In genomic region chr12:103884316-103884715, GRCh38 we compare ENCODE assay signal across 9 cellular contexts. TPM values are rescaled to one million over a fixed set of nuclear protein-coding genes. Genes with fewer than 3 reads are reported as not detected.
DNase-seq lines count a peak whose midpoint lies in the region; ATAC-seq, FAIRE-seq and TF ChIP-seq lines count a peak whose summit lies in the region.
"Had no signal": no experiment of that assay in that cellular context is flagged by ENCODE, and none has a peak within 500 bp of the region (broad histone marks: within the 10 kb centered on the region; RNA-seq: fewer than 3 reads in every experiment).

No MANE protein-coding gene starts in this region.

- no peaks in the 10 kb centered on the region for H3K36me3 Mint-ChIP-seq in activated naive CD4-positive, alpha-beta T cell treated with anti-CD3 and anti-CD28 coated beads, Interleukin-2, amount 10 ng/mL, durations not matched to agents 7 days and 5 days

- no peaks in the 10 kb centered on the region for H3K27me3 Mint-ChIP-seq in activated naive CD4-positive, alpha-beta T cell treated with anti-CD3 and anti-CD28 coated beads, Interleukin-2, amount 10 ng/mL, durations not matched to agents 7 days and 5 days

- intact Hi-C loops in kidney (cut with DNase I), result no loop called here
- intact Hi-C loops in upper lobe of right lung (cut with DNase I), result no loop called here

- H3K4me1 ChIP-seq in kidney (ENCODE audit: control insufficient read depth in 1 of 2, insufficient read depth in 1 of 2, low read depth in 1 of 2, low read length in 2 of 2) (peaks cover 0 to 3% of the 10 kb centered on the region in 2 donors), upper lobe of right lung (no peaks in the 10 kb centered on the region), HAP-1 (no peaks in the 10 kb centered on the region)

- H3K9me3 Mint-ChIP-seq in activated naive CD4-positive, alpha-beta T cell treated with anti-CD3 and anti-CD28 coated beads, Interleukin-2, amount 10 ng/mL, durations not matched to agents 7 days and 5 days, result no peaks in the 10 kb centered on the region

- in situ Hi-C loops in HAP-1 (cut with MboI; ENCODE audit: low sequenced_read_pairs), result no loop called here

- no peaks in the 10 kb centered on the region for H3K27me3 ChIP-seq in upper lobe of right lung
- H3K27me3 ChIP-seq in HAP-1 (ENCODE audit: low read depth), result no peaks in the 10 kb centered on the region

- no peak overlapping the region for H3K9ac ChIP-seq in kidney (ENCODE audit: low read length in 2 of 2)

- TF ChIP-seq CTCF in 22Rv1 (IDR thresholded peaks at IDR 0.05), result peak; percentile 22; the same call in 1 of the 2 replicates
- peak; percentile 39 for TF ChIP-seq CTCF in kidney (IDR thresholded peaks at IDR 0.05; ENCODE audit: borderline replicate concordance, extremely low read depth, insufficient read depth)
- peak; percentile 35 for TF ChIP-seq CTCF in upper lobe of right lung (IDR thresholded peaks at IDR 0.05)

- H3K9me3 ChIP-seq in kidney (ENCODE audit: control insufficient read depth in 1 of 2, low read length in 2 of 2) (no peaks in the 10 kb centered on the region), upper lobe of right lung (no peaks in the 10 kb centered on the region), HAP-1 (no peaks in the 10 kb centered on the region)

- H3K27ac Mint-ChIP-seq in activated naive CD4-positive, alpha-beta T cell treated with anti-CD3 and anti-CD28 coated beads, Interleukin-2, amount 10 ng/mL, durations not matched to agents 7 days and 5 days, result no peak overlapping the region

- peak; percentile 41 for DNase-seq in EL
- DNase-seq in NCI-H2171 (lab: John Stamatoyannopoulos, UW), result peak; percentile 53
- peak; percentile 57 for DNase-seq in activated naive CD4-positive, alpha-beta T cell treated with anti-CD3 and anti-CD28 coated beads, Interleukin-2, amount 10 ng/mL, durations not matched to agents 7 days and 5 days
- no peak for DNase-seq in kidney
- no peak for DNase-seq in upper lobe of right lung
- DNase-seq in HAP-1 (ENCODE audit: low spot score in 2 of 2), result no peak

- H3K36me3 ChIP-seq in kidney (ENCODE audit: control insufficient read depth in 1 of 2, insufficient read depth in 2 of 2, low read length in 2 of 2) (no peaks in the 10 kb centered on the region), upper lobe of right lung (no peaks in the 10 kb centered on the region), HAP-1 (replicated peaks) (no peaks in the 10 kb centered on the region)

- ATAC-seq in upper lobe of right lung (no peak), HG02852 (IDR thresholded peaks at IDR 0.05; ENCODE audit: unreplicated experiment) (no peak)

- H3K4me1 Mint-ChIP-seq in activated naive CD4-positive, alpha-beta T cell treated with anti-CD3 and anti-CD28 coated beads, Interleukin-2, amount 10 ng/mL, durations not matched to agents 7 days and 5 days, result peaks cover 23% of the 10 kb centered on the region

- H3K27ac ChIP-seq in 22Rv1 (no peak overlapping the region), kidney (ENCODE audit: low read depth in 2 of 2, low read length in 2 of 2) (no peak overlapping the region), upper lobe of right lung (no peak overlapping the region)

- no peak overlapping the region for H3K4me3 ChIP-seq in kidney (ENCODE audit: low read length in 2 of 2)
- no peak overlapping the region for H3K4me3 ChIP-seq in upper lobe of right lung
- no peak overlapping the region for H3K4me3 ChIP-seq in HAP-1

- CTCF ChIA-PET in activated naive CD4-positive, alpha-beta T cell treated with anti-CD3 and anti-CD28 coated beads, Interleukin-2, amount 10 ng/mL, durations not matched to agents 7 days and 5 days (lab: Charles Lee), result interaction anchor here (0.6 to 3.3 kb wide), 10 partner anchors 11 to 225 kb away, joined by 3 to 25 read pairs (median 3); no protein-coding TSS in a partner anchor

- H3K4me3 Mint-ChIP-seq in activated naive CD4-positive, alpha-beta T cell treated with anti-CD3 and anti-CD28 coated beads, Interleukin-2, amount 10 ng/mL, durations not matched to agents 7 days and 5 days, result no peak overlapping the region

- FAIRE-seq in kidney (lab: Jason Lieb, UNC), result no peak
- FAIRE-seq: endometrium had no signal

RNA-seq across cellular contexts. Expression of gene NT5DC3, which starts 43.3 kb away (rescaled TPM):
- total RNA-seq in kidney (7.8 TPM), upper lobe of right lung (6.5 TPM)
- 1.1 TPM for polyA plus RNA-seq in kidney (ENCODE audit: insufficient read depth, low read depth, low replicate concordance)

RNA-seq across cellular contexts. Expression of gene HSP90B1, which starts 45.9 kb away (rescaled TPM):
- total RNA-seq in kidney (806 TPM), upper lobe of right lung (676 TPM)
- 521 TPM for polyA plus RNA-seq in kidney (ENCODE audit: insufficient read depth, low read depth, low replicate concordance)

Comparison
In these comparisons a context has a peak if more than half of its experiments do, and no peak if none do; other contexts are left out.
1. DNase-seq: peak in EL (single experiment), NCI-H2171 (single experiment) and activated naive CD4-positive, alpha-beta T cell treated with anti-CD3 and anti-CD28 coated beads, Interleukin-2, amount 10 ng/mL, durations not matched to agents 7 days and 5 days (single experiment); none in kidney (single experiment), upper lobe of right lung (single experiment) and HAP-1 (0 of 2).
2. Peak in every context shown above with its lines, with median percentiles within 50 percentile points of each other: CTCF ChIP-seq.